In the genomic region with DNA sequence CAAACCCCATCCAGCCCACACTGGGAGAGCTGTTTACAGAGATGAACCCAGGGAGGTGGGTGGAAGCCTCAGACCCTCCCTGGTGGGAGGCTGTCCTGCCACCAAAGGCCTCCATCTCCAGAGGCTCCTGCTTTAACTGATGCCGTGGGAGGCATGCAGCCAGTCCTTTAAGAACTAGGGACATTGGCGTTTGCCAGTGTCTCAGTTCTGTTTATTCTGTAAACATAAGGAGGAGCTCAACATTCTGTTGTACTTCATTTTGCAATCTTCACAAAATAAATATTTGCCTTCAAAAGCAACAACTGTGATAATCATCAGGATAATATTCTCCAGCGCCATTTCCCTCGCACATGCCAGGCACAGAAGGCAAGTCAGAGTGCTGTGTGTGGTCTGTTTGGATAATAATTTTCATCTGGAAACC, we compare ENCODE assay signal across 25 cellular contexts. TPM values are rescaled to one million over a fixed set of nuclear protein-coding genes. Genes with fewer than 3 reads are reported as not detected.
A peak's percentile ranks its signal among the peaks of the same experiment; 100 is the strongest.
DNase-seq lines count a peak whose midpoint lies in the region; ATAC-seq and TF ChIP-seq lines count a peak whose summit lies in the region.
"Had no signal": no experiment of that assay in that cellular context is flagged by ENCODE, and none has a peak within 500 bp of the region (broad histone marks: within the 10 kb centered on the region; RNA-seq: fewer than 3 reads in every experiment).

No MANE protein-coding gene starts in this region.

- H3K4me3 Mint-ChIP-seq in stimulated activated naive CD8-positive, alpha-beta T cell treated with anti-CD3 and anti-CD28 coated beads, Interleukin-15, amount 100 ng/mL, for 72 hours: no peak overlapping the region
- H3K4me3 Mint-ChIP-seq: stimulated activated memory B cell treated with anti-CD40 and anti-IgM and Interleukin-4, amounts not matched to agents 10 μg/mL and 1 μg/mL and 100 μg/mL, for 72 hours had no signal

- no peaks in the 10 kb centered on the region for H3K9me3 Mint-ChIP-seq in stimulated activated naive CD8-positive, alpha-beta T cell treated with anti-CD3 and anti-CD28 coated beads, Interleukin-15, amount 100 ng/mL, for 72 hours
- H3K9me3 Mint-ChIP-seq: stimulated activated memory B cell treated with anti-CD40 and anti-IgM and Interleukin-4, amounts not matched to agents 10 μg/mL and 1 μg/mL and 100 μg/mL, for 72 hours had no signal

- H3K27me3 ChIP-seq in adipocyte (replicated peaks; ENCODE audit: control insufficient read depth, insufficient read depth, low read length): peaks cover 91% of the 10 kb centered on the region

- H3K27ac Mint-ChIP-seq in stimulated activated naive CD8-positive, alpha-beta T cell treated with anti-CD3 and anti-CD28 coated beads, Interleukin-15, amount 100 ng/mL, for 72 hours: no peak overlapping the region
- H3K27ac Mint-ChIP-seq: progenitor cell of endocrine pancreas; stimulated activated memory B cell treated with anti-CD40 and anti-IgM and Interleukin-4, amounts not matched to agents 10 μg/mL and 1 μg/mL and 100 μg/mL, for 72 hours had no signal

- intact Hi-C loops in mucosa of descending colon (cut with DNase I, micrococcal nuclease): no loop called here

- H3K27ac ChIP-seq in C4-2B (peak overlapping the region; percentile 95), coronary artery (no peak overlapping the region)
- H3K27ac ChIP-seq: brain microvascular endothelial cell had no signal

- DNase-seq in H4 (ENCODE audit: low spot score): peak; percentile 29
- peak; percentile 13 for DNase-seq in adipocyte (ENCODE audit: low read depth)
- DNase-seq in mucosa of descending colon: no peak
- no peak for DNase-seq in GM20000 (ENCODE audit: low spot score)
- no peak for DNase-seq in coronary artery (ENCODE audit: low spot score)
- no peak for DNase-seq in stimulated activated naive CD8-positive, alpha-beta T cell treated with anti-CD3 and anti-CD28 coated beads, Interleukin-15, amount 100 ng/mL, for 72 hours
- DNase-seq: activated CD4-positive, alpha-beta T cell treated with anti-CD3 and anti-CD28 coated beads for 4 hours; activated gamma-delta T cell; brain microvascular endothelial cell; C1 segment of cervical spinal cord; glutamatergic neuron; NCI-H1105 treated with DMSO at 0.1 percent for 48 hours; NCI-H526 treated with DMSO at 0.1 percent for 48 hours; stimulated activated CD4-positive, alpha-beta T cell treated with anti-CD3 and anti-CD28 coated beads, Interleukin-4, amount 100 ng/mL, for 4 hours; T-helper 1 cell had no signal

- H3K36me3 ChIP-seq in adipocyte (ENCODE audit: control insufficient read depth, insufficient read depth, low read length, severe bottlenecking) (no peaks in the 10 kb centered on the region), mucosa of descending colon (ENCODE audit: low read depth) (no peaks in the 10 kb centered on the region)
- H3K36me3 ChIP-seq: brain microvascular endothelial cell had no signal

- TF ChIP-seq CTCF in C4-2B (conservative IDR thresholded peaks at IDR 0.05) (no peak), mucosa of descending colon (IDR thresholded peaks at IDR 0.05) (no peak), GM20000 (IDR thresholded peaks at IDR 0.05; ENCODE audit: extremely low read depth, missing control alignments) (no peak), coronary artery (IDR thresholded peaks at IDR 0.05) (no peak)

- H3K4me3 ChIP-seq in adipocyte (ENCODE audit: low read length) (no peak overlapping the region), mucosa of descending colon (no peak overlapping the region), coronary artery (no peak overlapping the region)
- H3K4me3 ChIP-seq: lung had no signal

- peaks cover 46% of the 10 kb centered on the region for H3K4me1 Mint-ChIP-seq in stimulated activated naive CD8-positive, alpha-beta T cell treated with anti-CD3 and anti-CD28 coated beads, Interleukin-15, amount 100 ng/mL, for 72 hours
- H3K4me1 Mint-ChIP-seq: stimulated activated memory B cell treated with anti-CD40 and anti-IgM and Interleukin-4, amounts not matched to agents 10 μg/mL and 1 μg/mL and 100 μg/mL, for 72 hours had no signal

- no peak overlapping the region for H3K9ac ChIP-seq in adipocyte (ENCODE audit: low read length)

- H3K9me3 ChIP-seq in adipocyte (ENCODE audit: control insufficient read depth, low read length) (peaks cover 9% of the 10 kb centered on the region), mucosa of descending colon (no peaks in the 10 kb centered on the region)

- H3K4me1 ChIP-seq in adipocyte (ENCODE audit: control insufficient read depth, insufficient read depth, low read length) (no peaks in the 10 kb centered on the region), mucosa of descending colon (ENCODE audit: low read depth) (peaks cover 16% of the 10 kb centered on the region)

- H3K27me3 Mint-ChIP-seq in stimulated activated naive CD8-positive, alpha-beta T cell treated with anti-CD3 and anti-CD28 coated beads, Interleukin-15, amount 100 ng/mL, for 72 hours: no peaks in the 10 kb centered on the region

- peak; percentile 29 for ATAC-seq in mucosa of descending colon
- no peak for ATAC-seq in GM21367 (IDR thresholded peaks at IDR 0.05; ENCODE audit: unreplicated experiment)
- no peak for ATAC-seq in stimulated activated naive CD8-positive, alpha-beta T cell treated with anti-CD3 and anti-CD28 coated beads, Interleukin-15, amount 100 ng/mL, for 72 hours
- ATAC-seq: stimulated activated memory B cell treated with anti-CD40 and anti-IgM and Interleukin-4, amounts not matched to agents 10 μg/mL and 1 μg/mL and 100 μg/mL, for 72 hours had no signal

RNA-seq across cellular contexts. Expression of gene EDAR, which starts 6.8 kb away (rescaled TPM):
- not detected in 2 replicates for total RNA-seq in H4 (2014; rRNA removed; shearing (Covaris generic))
- under 1 TPM; 0.25 to 0.81 (median 0.60) TPM for total RNA-seq in mucosa of descending colon
- total RNA-seq: cerebellum, H1, M059J, RPMI7951, SK-MEL-5 had no signal

Comparison
In these comparisons a context has a peak if more than half of its experiments do, and no peak if none do; other contexts are left out.
1. DNase-seq: peak in H4 (single experiment) and adipocyte (single experiment); none in mucosa of descending colon (0 of 3), GM20000 (single experiment), coronary artery (single experiment) and stimulated activated naive CD8-positive, alpha-beta T cell treated with anti-CD3 and anti-CD28 coated beads, Interleukin-15, amount 100 ng/mL, for 72 hours (0 of 2).